In genomic region chr1:31373897-31374486, GRCh38 we compare ENCODE assay signal across 8 cellular contexts. TPM values are rescaled to one million over a fixed set of nuclear protein-coding genes. Genes with fewer than 3 reads are reported as not detected.
A peak's percentile ranks its signal among the peaks of the same experiment; 100 is the strongest.
DNase-seq lines count a peak whose midpoint lies in the region; ATAC-seq, FAIRE-seq and TF ChIP-seq lines count a peak whose summit lies in the region.

No MANE protein-coding gene starts in this region.

- H3K27me3 Mint-ChIP-seq in activated T-cell treated with anti-CD3 and anti-CD28 coated beads, Interleukin-2, amount 50 U/mL, for 72 hours (ENCODE audit: low read depth) = peaks cover 15% of the 10 kb centered on the region
- peaks cover 3% of the 10 kb centered on the region for H3K27me3 Mint-ChIP-seq in activated naive CD8-positive, alpha-beta T cell treated with anti-CD3 and anti-CD28 coated beads, Interleukin-2, amount 10 ng/mL, durations not matched to agents 7 days and 5 days

- peak overlapping the region in 1 of 2 experiments; percentile 94 for H2BK12ac ChIP-seq in mesenchymal stem cell (ENCODE audit: low read length in 2 of 2)

- no peak overlapping the region for H4K91ac ChIP-seq in mesenchymal stem cell (ENCODE audit: low read length)

- peaks cover 0 to 7% of the 10 kb centered on the region in 2 experiments for H3K36me3 ChIP-seq in mesenchymal stem cell (ENCODE audit: control insufficient read depth in 1 of 2, insufficient read depth in 2 of 2, low read depth in 1 of 2, low read length in 2 of 2)
- no peaks in the 10 kb centered on the region for H3K36me3 ChIP-seq in thyroid gland

- POLR2A ChIA-PET in activated naive CD8-positive, alpha-beta T cell treated with anti-CD3 and anti-CD28 coated beads, Interleukin-2, amount 10 ng/mL, durations not matched to agents 7 days and 5 days (lab: Charles Lee) = interaction anchor here (0.5 to 1.3 kb wide), 5 partner anchors 77 to 363 kb away, joined by 3 to 6 read pairs (median 4); partner anchors contain the start of genes PEF1, SNRNP40 and ZCCHC17

- peak overlapping the region; percentile 58 for H4K8ac ChIP-seq in mesenchymal stem cell (ENCODE audit: low read length)

- H3K4me1 ChIP-seq in mesenchymal stem cell (ENCODE audit: control insufficient read depth, insufficient read depth, low read depth, low read length) (peaks cover 32% of the 10 kb centered on the region), thyroid gland (peaks cover 31 to 49% of the 10 kb centered on the region in 2 donors)

- no peaks in the 10 kb centered on the region for H3K9me3 Mint-ChIP-seq in activated T-cell treated with anti-CD3 and anti-CD28 coated beads, Interleukin-2, amount 50 U/mL, for 72 hours
- no peaks in the 10 kb centered on the region for H3K9me3 Mint-ChIP-seq in activated naive CD8-positive, alpha-beta T cell treated with anti-CD3 and anti-CD28 coated beads, Interleukin-2, amount 10 ng/mL, durations not matched to agents 7 days and 5 days

- FAIRE-seq in GM12891 (lab: Jason Lieb, UNC) = no peak

- H3K27ac ChIP-seq in mesenchymal stem cell (ENCODE audit: low read length, poor library complexity, severe bottlenecking) (peak overlapping the region; percentile 67), thyroid gland (peak overlapping the region; percentile 91 to 99 (median 96))

- H2BK15ac ChIP-seq in mesenchymal stem cell (ENCODE audit: low read depth, poor library complexity, severe bottlenecking) = no peak overlapping the region

- H3K27me3 ChIP-seq in mesenchymal stem cell (ENCODE audit: control insufficient read depth in 1 of 2, insufficient read depth in 1 of 2, low read length in 2 of 2) = no peaks in the 10 kb centered on the region
- H3K27me3 ChIP-seq in thyroid gland = no peaks in the 10 kb centered on the region

- peaks cover 23% of the 10 kb centered on the region for H3K4me1 Mint-ChIP-seq in activated T-cell treated with anti-CD3 and anti-CD28 coated beads, Interleukin-2, amount 50 U/mL, for 72 hours (ENCODE audit: low read depth)
- peaks cover 21% of the 10 kb centered on the region for H3K4me1 Mint-ChIP-seq in activated naive CD8-positive, alpha-beta T cell treated with anti-CD3 and anti-CD28 coated beads, Interleukin-2, amount 10 ng/mL, durations not matched to agents 7 days and 5 days

- H2BK120ac ChIP-seq in mesenchymal stem cell (ENCODE audit: low read depth, low read length) = no peak overlapping the region

- H3K14ac ChIP-seq in mesenchymal stem cell (ENCODE audit: low read length in 2 of 2) = no peak overlapping the region

- peak overlapping the region; percentile 75 to 82 for H3K4me3 Mint-ChIP-seq in activated T-cell treated with anti-CD3 and anti-CD28 coated beads, Interleukin-2, amount 50 U/mL, for 72 hours
- H3K4me3 Mint-ChIP-seq in activated naive CD8-positive, alpha-beta T cell treated with anti-CD3 and anti-CD28 coated beads, Interleukin-2, amount 10 ng/mL, durations not matched to agents 7 days and 5 days = peak overlapping the region; percentile 87

- H3K4me3 ChIP-seq in mesenchymal stem cell (ENCODE audit: insufficient read depth in 1 of 2, low read depth in 1 of 2, low read length in 2 of 2) (peak overlapping the region; percentile 44 to 53), thyroid gland (replicated peaks in 1 of 3) (peak overlapping the region in 1 of 3 donors; percentile 31)

- H3K27ac Mint-ChIP-seq in activated T-cell treated with anti-CD3 and anti-CD28 coated beads, Interleukin-2, amount 50 U/mL, for 72 hours = no peak overlapping the region
- peak overlapping the region; percentile 88 for H3K27ac Mint-ChIP-seq in activated naive CD8-positive, alpha-beta T cell treated with anti-CD3 and anti-CD28 coated beads, Interleukin-2, amount 10 ng/mL, durations not matched to agents 7 days and 5 days

- no peak for TF ChIP-seq POLR2A in thyroid gland (IDR thresholded peaks at IDR 0.05)
- TF ChIP-seq POLR2A in GM12891 (IDR thresholded peaks at IDR 0.05; ENCODE audit: low read depth, low read length) = no peak

- H2AFZ ChIP-seq in mesenchymal stem cell (ENCODE audit: low read depth, low read length) = peak overlapping the region; percentile 49

- peak overlapping the region; percentile 59 for H2AK5ac ChIP-seq in mesenchymal stem cell (ENCODE audit: low read length, severe bottlenecking)

- TF ChIP-seq CTCF in thyroid gland (IDR thresholded peaks at IDR 0.05) = no peak

- H3K9me3 ChIP-seq in mesenchymal stem cell (ENCODE audit: control insufficient read depth, low read length) (no peaks in the 10 kb centered on the region), thyroid gland (no peaks in the 10 kb centered on the region)

- no peak for DNase-seq in activated T-cell treated with anti-CD3 and anti-CD28 coated beads, Interleukin-2, amount 50 U/mL, for 72 hours
- no peak for DNase-seq in activated T-cell treated with anti-CD3 and anti-CD28 coated beads, Interleukin-2, amount 50 U/mL, for 1 hour
- DNase-seq in activated naive CD8-positive, alpha-beta T cell treated with anti-CD3 and anti-CD28 coated beads, Interleukin-2, amount 10 ng/mL, durations not matched to agents 7 days and 5 days = no peak
- DNase-seq in mesenchymal stem cell (no peak), thyroid gland (no peak), GOT3 (lab: John Stamatoyannopoulos, UW) (no peak), GM12891 (ENCODE audit: insufficient read length, low spot score) (no peak)

- H3K18ac ChIP-seq in mesenchymal stem cell (ENCODE audit: low read depth in 1 of 2, low read length in 2 of 2) = peak overlapping the region in 1 of 2 experiments; percentile 78

- ATAC-seq in activated T-cell treated with anti-CD3 and anti-CD28 coated beads, Interleukin-2, amount 50 U/mL, for 72 hours (replicated peaks in 1 of 2) = peak; percentile 19 to 43
- ATAC-seq in activated naive CD8-positive, alpha-beta T cell treated with anti-CD3 and anti-CD28 coated beads, Interleukin-2, amount 10 ng/mL, durations not matched to agents 7 days and 5 days (ENCODE audit: low read depth) = no peak
- ATAC-seq in GM18519 (IDR thresholded peaks at IDR 0.05; ENCODE audit: low FRiP score, unreplicated experiment) = no peak

- peak overlapping the region in 1 of 2 experiments; percentile 80 for H3K4ac ChIP-seq in mesenchymal stem cell (ENCODE audit: low read depth in 1 of 2, low read length in 2 of 2)

- intact Hi-C loops in thyroid gland (cut with DNase I) = no loop called here

- H3K23ac ChIP-seq in mesenchymal stem cell (ENCODE audit: low read length in 2 of 2) = peak overlapping the region in 1 of 2 experiments; percentile 36

- H3K36me3 Mint-ChIP-seq in activated T-cell treated with anti-CD3 and anti-CD28 coated beads, Interleukin-2, amount 50 U/mL, for 72 hours (ENCODE audit: insufficient read depth in 2 of 2) = no peaks in the 10 kb centered on the region
- H3K36me3 Mint-ChIP-seq in activated naive CD8-positive, alpha-beta T cell treated with anti-CD3 and anti-CD28 coated beads, Interleukin-2, amount 10 ng/mL, durations not matched to agents 7 days and 5 days = no peaks in the 10 kb centered on the region

- H3K79me1 ChIP-seq in mesenchymal stem cell (replicated peaks; ENCODE audit: low read length, poor library complexity, severe bottlenecking) = no peaks in the 10 kb centered on the region

- peak overlapping the region; percentile 64 for H3K4me2 ChIP-seq in mesenchymal stem cell (ENCODE audit: low read length, poor library complexity, severe bottlenecking)

- peak overlapping the region; percentile 85 for H3K9ac ChIP-seq in mesenchymal stem cell (ENCODE audit: low read length)

- WGBS in mesenchymal stem cell = 47% methylated on average over 8 of the region's 11 CpGs
- WGBS in thyroid gland, 2 donors = 35% methylated on average over 11 of the region's 11 CpGs

- no peak overlapping the region for H2BK5ac ChIP-seq in mesenchymal stem cell (ENCODE audit: low read depth, low read length, poor library complexity, severe bottlenecking)

TF ChIP-seq in GM12891, 5 proteins besides CTCF, POLR2A, EP300 and RAD21:
- no peak for TF ChIP-seq SPI1 (IDR thresholded peaks at IDR 0.05; ENCODE audit: low read depth, low read length)
- TF ChIP-seq PAX5 (IDR thresholded peaks at IDR 0.05; ENCODE audit: insufficient read depth, low read length, severe bottlenecking) = no peak
- no peak for TF ChIP-seq POLR2AphosphoS5 (IDR thresholded peaks at IDR 0.05; ENCODE audit: low read depth, low read length)
- TF ChIP-seq POU2F2 (IDR thresholded peaks at IDR 0.05; ENCODE audit: low read depth, low read length) = no peak
- TF ChIP-seq TAF1 (IDR thresholded peaks at IDR 0.05; ENCODE audit: low read depth, low read length) = no peak

RNA-seq across cellular contexts. Expression of gene FABP3, which starts 1.1 kb away (rescaled TPM):
- total RNA-seq in activated T-cell treated with anti-CD3 and anti-CD28 coated beads, Interleukin-2, amount 50 U/mL, for 72 hours = not detected
- total RNA-seq in activated naive CD8-positive, alpha-beta T cell treated with anti-CD3 and anti-CD28 coated beads, Interleukin-2, amount 10 ng/mL, durations not matched to agents 7 days and 5 days = under 1 TPM in 1 of 2 experiments, not detected in 1; 0.62 TPM
- 101 TPM for polyA plus RNA-seq in mesenchymal stem cell (2013, experiment 1 of 2)
- polyA plus RNA-seq in mesenchymal stem cell (2013, experiment 2 of 2) = 104 TPM
- total RNA-seq in thyroid gland = 1 to 10 TPM in 3 of 4 donors, not detected in 1; 2.3 to 6.6 (median 5.4) TPM
- 13.0 TPM for polyA plus RNA-seq in GM12891 (2012; ENCODE audit: low read depth, missing spikeins)

RNA-seq across cellular contexts. Expression of gene SERINC2, which starts 39.0 kb away (rescaled TPM):
- total RNA-seq in activated T-cell treated with anti-CD3 and anti-CD28 coated beads, Interleukin-2, amount 50 U/mL, for 72 hours = under 1 TPM; 0.23 to 0.31 TPM
- under 1 TPM in 1 of 2 experiments, not detected in 1; 0.14 TPM for total RNA-seq in activated naive CD8-positive, alpha-beta T cell treated with anti-CD3 and anti-CD28 coated beads, Interleukin-2, amount 10 ng/mL, durations not matched to agents 7 days and 5 days
- polyA plus RNA-seq in mesenchymal stem cell (2013, experiment 1 of 2) = 39.9 TPM
- polyA plus RNA-seq in mesenchymal stem cell (2013, experiment 2 of 2) = 39.4 TPM
- total RNA-seq in thyroid gland = 10 to 100 TPM; 28.9 to 57.7 (median 37.7) TPM
- polyA plus RNA-seq in GM12891 (2012; ENCODE audit: low read depth, missing spikeins) = 0.68 TPM

Comparison
In these comparisons a context has a peak if more than half of its experiments do, and no peak if none do; other contexts are left out.
1. ATAC-seq: peak in activated T-cell treated with anti-CD3 and anti-CD28 coated beads, Interleukin-2, amount 50 U/mL, for 72 hours (2 of 2); none in activated naive CD8-positive, alpha-beta T cell treated with anti-CD3 and anti-CD28 coated beads, Interleukin-2, amount 10 ng/mL, durations not matched to agents 7 days and 5 days (single experiment) and GM18519 (single experiment).
2. RNA of gene SERINC2, which starts 39.0 kb away (total RNA-seq): 28.9 to 57.7 TPM in thyroid gland; 0.23 to 0.31 TPM in activated T-cell treated with anti-CD3 and anti-CD28 coated beads, Interleukin-2, amount 50 U/mL, for 72 hours and 0.14 TPM in activated naive CD8-positive, alpha-beta T cell treated with anti-CD3 and anti-CD28 coated beads, Interleukin-2, amount 10 ng/mL, durations not matched to agents 7 days and 5 days; every median in the first group is over 10 times any median in the second.